In genomic region chr11:102151784-102152525, GRCh38 we compare ENCODE assay signal across 22 cellular contexts. TPM values are rescaled to one million over a fixed set of nuclear protein-coding genes. Genes with fewer than 3 reads are reported as not detected.
"Had no signal": no experiment of that assay in that cellular context is flagged by ENCODE, and none has a peak within 500 bp of the region (broad histone marks: within the 10 kb centered on the region; RNA-seq: fewer than 3 reads in every experiment).

No MANE protein-coding gene starts in this region.

- H3K4me3 ChIP-seq: esophagus squamous epithelium, lower lobe of right lung, right atrium auricular region, skin epidermis, uterus had no signal

- H3K27me3 Mint-ChIP-seq: brain had no signal

- H3K27me3 ChIP-seq: esophagus squamous epithelium, foreskin keratinocyte, right atrium auricular region, uterus had no signal

- H3K4me3 Mint-ChIP-seq: activated CD4-positive, alpha-beta T cell treated with anti-CD3 and anti-CD28 coated beads, Interleukin-2, amount 10 ng/mL, durations not matched to agents 24 days and 14 days; activated naive CD8-positive, alpha-beta T cell; brain; central memory CD8-positive, alpha-beta T cell; stimulated activated naive CD8-positive, alpha-beta T cell treated with anti-CD3 and anti-CD28 coated beads, Interleukin-15, Interleukin-2, amounts not matched to agents 100 ng/mL and 50 ng/mL, for 24 hours had no signal

- H3K9ac ChIP-seq: parathyroid adenoma had no signal

- H3K27ac ChIP-seq: esophagus squamous epithelium, foreskin keratinocyte, lower lobe of right lung, parathyroid adenoma, skin epidermis, uterus had no signal

- H3K27ac Mint-ChIP-seq: activated CD4-positive, alpha-beta T cell treated with anti-CD3 and anti-CD28 coated beads, Interleukin-2, amount 10 ng/mL, durations not matched to agents 24 days and 14 days; activated naive CD8-positive, alpha-beta T cell; stimulated activated naive CD8-positive, alpha-beta T cell treated with anti-CD3 and anti-CD28 coated beads, Interleukin-15, Interleukin-2, amounts not matched to agents 100 ng/mL and 50 ng/mL, for 24 hours had no signal

- H3K4me1 Mint-ChIP-seq: activated CD4-positive, alpha-beta T cell treated with anti-CD3 and anti-CD28 coated beads, Interleukin-2, amount 10 ng/mL, durations not matched to agents 24 days and 14 days; central memory CD8-positive, alpha-beta T cell had no signal

- H3K36me3 ChIP-seq: lower lobe of right lung, right atrium auricular region, uterus had no signal

- H3K9me3 Mint-ChIP-seq: activated CD4-positive, alpha-beta T cell treated with anti-CD3 and anti-CD28 coated beads, Interleukin-2, amount 10 ng/mL, durations not matched to agents 24 days and 14 days; central memory CD8-positive, alpha-beta T cell; stimulated activated naive CD8-positive, alpha-beta T cell treated with anti-CD3 and anti-CD28 coated beads, Interleukin-15, Interleukin-2, amounts not matched to agents 100 ng/mL and 50 ng/mL, for 24 hours had no signal

- H2AFZ ChIP-seq: parathyroid adenoma had no signal

- ATAC-seq: foreskin keratinocyte had no signal

- FAIRE-seq: endothelial cell of umbilical vein, TTC549 had no signal

- H3K9me3 ChIP-seq: esophagus squamous epithelium, lower lobe of right lung, right atrium auricular region, uterus had no signal

- H3K4me1 ChIP-seq: parathyroid adenoma had no signal

- H3K36me3 Mint-ChIP-seq: activated naive CD8-positive, alpha-beta T cell had no signal

- DNase-seq: activated CD4-positive, alpha-beta T cell treated with anti-CD3 and anti-CD28 coated beads, Interleukin-2, amount 10 ng/mL, durations not matched to agents 24 days and 14 days; activated CD4-positive, CD25-positive, alpha-beta regulatory T cell; activated CD8-positive, alpha-beta memory T cell treated with anti-CD3 and anti-CD28 coated beads, Interleukin-2, amount 50 U/mL, for 48 hours; activated gamma-delta T cell treated with Interleukin-2 at 50 U/mL for 16 hours; amniotic stem cell; effector CD8-positive, alpha-beta T cell; esophagus squamous epithelium; foreskin keratinocyte; lower lobe of right lung; midbrain; stimulated activated CD4-positive, alpha-beta T cell treated with anti-CD3 and anti-CD28 coated beads, Interleukin-4, amount 100 ng/mL, for 4 hours; T-helper 2 cell; uterus had no signal

RNA-seq across cellular contexts. Expression of gene YAP1, which starts 41.7 kb away (rescaled TPM):
- total RNA-seq: activated CD4-positive, alpha-beta T cell treated with anti-CD3 and anti-CD28 coated beads, Interleukin-2, amount 10 ng/mL, durations not matched to agents 24 days and 14 days had no signal
